Comparison of ENCODE assay signal across 34 cellular contexts in the genomic region with DNA sequence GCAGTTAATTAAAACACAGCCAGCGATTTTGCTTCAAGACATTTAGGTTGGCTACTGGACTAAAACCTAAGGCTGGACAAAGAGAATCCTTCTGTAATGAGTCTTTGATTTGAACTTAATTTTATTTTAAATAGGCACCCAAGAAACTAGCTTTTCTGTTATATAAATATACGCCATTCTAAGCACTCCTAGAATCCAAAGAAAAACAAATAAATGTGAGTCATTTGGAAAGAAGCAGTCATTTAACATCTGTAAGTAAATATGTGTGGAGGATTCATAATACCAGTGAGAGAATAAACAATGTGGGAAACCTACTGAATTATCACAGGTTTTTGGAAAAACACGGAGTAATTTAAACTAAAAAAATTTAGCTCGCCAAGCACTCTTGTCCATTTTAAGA. TPM values are rescaled to one million over a fixed set of nuclear protein-coding genes. Genes with fewer than 3 reads are reported as not detected.
A peak's percentile ranks its signal among the peaks of the same experiment; 100 is the strongest.
DNase-seq lines count a peak whose midpoint lies in the region; ATAC-seq, FAIRE-seq and TF ChIP-seq lines count a peak whose summit lies in the region.
"Had no signal": no experiment of that assay in that cellular context is flagged by ENCODE, and none has a peak within 500 bp of the region (broad histone marks: within the 10 kb centered on the region; RNA-seq: fewer than 3 reads in every experiment).

No MANE protein-coding gene starts in this region.

- H4K20me1 ChIP-seq in astrocyte (ENCODE audit: insufficient read depth, low read length) = no peaks in the 10 kb centered on the region

- no peaks in the 10 kb centered on the region for H3K36me3 ChIP-seq in astrocyte (ENCODE audit: insufficient read depth, low read length)
- H3K36me3 ChIP-seq: BE2C, breast epithelium, heart left ventricle, Peyer's patch, right atrium auricular region, vagina had no signal

- CTCF ChIA-PET in AG04450 (lab: Charles Lee) = interaction anchor here (0.7 to 0.9 kb wide), 2 partner anchors 36 to 95 kb away, joined by 4 to 5 read pairs; no protein-coding TSS in a partner anchor

- H3K9ac ChIP-seq in astrocyte (ENCODE audit: low read length) = no peak overlapping the region
- H3K9ac ChIP-seq: KMS-11, parathyroid adenoma had no signal

- no peaks in the 10 kb centered on the region for H3K79me2 ChIP-seq in astrocyte (ENCODE audit: insufficient read depth, low read length)
- H3K79me2 ChIP-seq: parathyroid adenoma had no signal

- H3K9me3 ChIP-seq in AG04450 (ENCODE audit: control insufficient read depth, insufficient read depth, low read length) (no peaks in the 10 kb centered on the region), astrocyte (ENCODE audit: insufficient read depth, low read depth, low read length) (no peaks in the 10 kb centered on the region)
- H3K9me3 ChIP-seq: BE2C, breast epithelium, heart left ventricle, Peyer's patch, right atrium auricular region, vagina had no signal

- no peak for ATAC-seq in GM18907 (IDR thresholded peaks at IDR 0.05; ENCODE audit: unreplicated experiment)
- no peak for ATAC-seq in stimulated activated naive CD8-positive, alpha-beta T cell treated with anti-CD3 and anti-CD28 coated beads, Interleukin-15, Interleukin-2, amounts not matched to agents 100 U/mL and 50 U/mL, for 24 hours
- ATAC-seq: activated CD4-positive, alpha-beta T cell treated with anti-CD3 and anti-CD28 coated beads for 36 hours; foreskin keratinocyte; heart left ventricle had no signal

- H3K36me3 Mint-ChIP-seq in astrocyte (ENCODE audit: low read depth, unreplicated experiment) = peaks cover 2% of the 10 kb centered on the region
- H3K36me3 Mint-ChIP-seq: CD8-positive, alpha-beta memory T cell had no signal

- peak; percentile 10 for DNase-seq in AG04450 (ENCODE audit: low read depth, low spot score)
- DNase-seq in H4 (ENCODE audit: low spot score) = peak; percentile 69
- DNase-seq in astrocyte (ENCODE audit: low read depth) = peak; percentile 35
- DNase-seq in fibroblast of villous mesenchyme (ENCODE audit: low read depth) = peak; percentile 40
- DNase-seq in posterior vena cava (ENCODE audit: low spot score) = no peak
- no peak for DNase-seq in superior temporal gyrus (ENCODE audit: extremely low spot score)
- no peak for DNase-seq in stimulated activated naive CD8-positive, alpha-beta T cell treated with anti-CD3 and anti-CD28 coated beads, Interleukin-15, Interleukin-2, amounts not matched to agents 100 U/mL and 50 U/mL, for 24 hours
- DNase-seq: activated CD4-positive, alpha-beta T cell treated with anti-CD3 and anti-CD28 coated beads for 36 hours; activated T-cell treated with anti-CD3 and anti-CD28 coated beads for 4 hours; amygdala; BE2C; CD8-positive, alpha-beta memory T cell; DMS153; foreskin keratinocyte; GF-D8; heart left ventricle; NCI-H1436; NCI-H2081 treated with DMSO at 0.1 percent for 48 hours; NCI-H345; Peyer's patch; stimulated activated CD4-positive, alpha-beta T cell treated with anti-CD3 and anti-CD28 coated beads, Interleukin-2, amount 100 ng/mL, for 24 hours; T-helper 9 cell had no signal

- POLR2A ChIA-PET in AG04450 (lab: Yijun Ruan, JAX) = no interaction called here

- H3K4me3 ChIP-seq in AG04450 (ENCODE audit: low read depth, low read length) (no peak overlapping the region), astrocyte (ENCODE audit: insufficient read depth, low read depth, low read length) (no peak overlapping the region), fibroblast of villous mesenchyme (ENCODE audit: low read depth, low read length) (no peak overlapping the region)
- H3K4me3 ChIP-seq: breast epithelium, heart left ventricle, Peyer's patch, right atrium auricular region, vagina had no signal

- H3K4me1 ChIP-seq in astrocyte (ENCODE audit: insufficient read depth, low read length) = peaks cover 7% of the 10 kb centered on the region
- H3K4me1 ChIP-seq: BE2C, breast epithelium, foreskin keratinocyte, parathyroid adenoma had no signal

- H3K27me3 Mint-ChIP-seq in astrocyte (ENCODE audit: low read depth, unreplicated experiment) = peaks cover 11% of the 10 kb centered on the region
- H3K27me3 Mint-ChIP-seq: activated CD4-positive, alpha-beta T cell treated with anti-CD3 and anti-CD28 coated beads for 36 hours; activated naive CD4-positive, alpha-beta T cell treated with anti-CD3 and anti-CD28 coated beads, Interleukin-2, amount 50 U/mL, for 24 hours; stimulated activated naive CD8-positive, alpha-beta T cell treated with anti-CD3 and anti-CD28 coated beads, Interleukin-15, Interleukin-2, amounts not matched to agents 100 ng/mL and 50 ng/mL, for 24 hours had no signal

- no peak for TF ChIP-seq CTCF in AG04450 (IDR thresholded peaks at IDR 0.05; ENCODE audit: low read depth, low read length)
- no peak for TF ChIP-seq CTCF in astrocyte (IDR thresholded peaks at IDR 0.05; ENCODE audit: insufficient read depth, low read depth, low read length)
- no peak for TF ChIP-seq CTCF in fibroblast of villous mesenchyme (IDR thresholded peaks at IDR 0.05; ENCODE audit: insufficient read depth, low read depth, low read length)

- no peaks in the 10 kb centered on the region for H3K4me1 Mint-ChIP-seq in astrocyte (ENCODE audit: low read depth, unreplicated experiment)
- H3K4me1 Mint-ChIP-seq: activated CD4-positive, alpha-beta T cell treated with anti-CD3 and anti-CD28 coated beads for 36 hours; activated naive CD4-positive, alpha-beta T cell treated with anti-CD3 and anti-CD28 coated beads, Interleukin-2, amount 50 U/mL, for 24 hours; CD8-positive, alpha-beta memory T cell had no signal

- peaks cover 11% of the 10 kb centered on the region for H3K27me3 ChIP-seq in AG04450 (ENCODE audit: control insufficient read depth, insufficient read depth, low read length)
- H3K27me3 ChIP-seq in astrocyte (ENCODE audit: insufficient read depth, low read length) = no peaks in the 10 kb centered on the region
- H3K27me3 ChIP-seq: BE2C, breast epithelium, heart left ventricle, Peyer's patch, right atrium auricular region, vagina had no signal

- no peak overlapping the region for H3K27ac Mint-ChIP-seq in astrocyte (ENCODE audit: unreplicated experiment)
- H3K27ac Mint-ChIP-seq: activated CD4-positive, alpha-beta T cell treated with anti-CD3 and anti-CD28 coated beads for 36 hours; activated naive CD4-positive, alpha-beta T cell treated with anti-CD3 and anti-CD28 coated beads, Interleukin-2, amount 50 U/mL, for 24 hours; CD8-positive, alpha-beta memory T cell; stimulated activated naive CD8-positive, alpha-beta T cell treated with anti-CD3 and anti-CD28 coated beads, Interleukin-15, Interleukin-2, amounts not matched to agents 100 ng/mL and 50 ng/mL, for 24 hours had no signal

- no peak for FAIRE-seq in astrocyte (lab: Jason Lieb, UNC)
- FAIRE-seq: A204.1, H1 had no signal

- H3K9me3 Mint-ChIP-seq in astrocyte (ENCODE audit: unreplicated experiment) = no peaks in the 10 kb centered on the region
- H3K9me3 Mint-ChIP-seq: activated naive CD4-positive, alpha-beta T cell treated with anti-CD3 and anti-CD28 coated beads, Interleukin-2, amount 50 U/mL, for 24 hours; CD8-positive, alpha-beta memory T cell; stimulated activated naive CD8-positive, alpha-beta T cell treated with anti-CD3 and anti-CD28 coated beads, Interleukin-15, Interleukin-2, amounts not matched to agents 100 ng/mL and 50 ng/mL, for 24 hours had no signal

- no peak overlapping the region for H2AFZ ChIP-seq in astrocyte (ENCODE audit: low read depth, low read length)
- H2AFZ ChIP-seq: parathyroid adenoma had no signal

- H3K27ac ChIP-seq in AG04450 (ENCODE audit: low read depth, low read length) (no peak overlapping the region), astrocyte (ENCODE audit: low read depth, low read length) (no peak overlapping the region)
- H3K27ac ChIP-seq: breast epithelium, foreskin keratinocyte, heart left ventricle, HL-60, KMS-11, parathyroid adenoma, Peyer's patch, right atrium auricular region, vagina, VCaP had no signal

- intact Hi-C loops in posterior vena cava (cut with DNase I) = no loop called here

- no peak overlapping the region for H3K4me2 ChIP-seq in astrocyte (ENCODE audit: low read length)
- H3K4me2 ChIP-seq: KMS-11 had no signal

- no peak overlapping the region for H3K4me3 Mint-ChIP-seq in astrocyte (ENCODE audit: unreplicated experiment)
- H3K4me3 Mint-ChIP-seq: activated CD4-positive, alpha-beta T cell treated with anti-CD3 and anti-CD28 coated beads for 36 hours; activated naive CD4-positive, alpha-beta T cell treated with anti-CD3 and anti-CD28 coated beads, Interleukin-2, amount 50 U/mL, for 24 hours; CD8-positive, alpha-beta memory T cell; stimulated activated naive CD8-positive, alpha-beta T cell treated with anti-CD3 and anti-CD28 coated beads, Interleukin-15, Interleukin-2, amounts not matched to agents 100 ng/mL and 50 ng/mL, for 24 hours had no signal

RNA-seq across cellular contexts. Expression of a gene that starts 1.2 kb away (rescaled TPM):
- polyA plus RNA-seq in AG04450 (2011; rRNA removed) = 0.37 and 0.45 TPM in 2 replicates
- 0.65 and 0.69 TPM in 2 replicates for polyA minus RNA-seq in AG04450 (2011; rRNA and poly(A)+ RNA removed)
- 0.04 and 0.06 TPM in 2 replicates for total RNA-seq in H4 (2014; rRNA removed; shearing (Covaris generic))
- 0.84 and 0.91 TPM in 2 replicates for total RNA-seq in astrocyte
- under 0.01 and 0.32 TPM in 2 replicates for total RNA-seq in fibroblast of villous mesenchyme
- under 1 TPM; 0.62 to 0.83 TPM for total RNA-seq in posterior vena cava
- polyA plus RNA-seq: CD8-positive, alpha-beta memory T cell had no signal

Comparison
In these comparisons a context has a peak if more than half of its experiments do, and no peak if none do; other contexts are left out.
1. DNase-seq: peak in AG04450 (single experiment), H4 (single experiment), astrocyte (single experiment) and fibroblast of villous mesenchyme (single experiment); none in posterior vena cava (single experiment), superior temporal gyrus (single experiment) and stimulated activated naive CD8-positive, alpha-beta T cell treated with anti-CD3 and anti-CD28 coated beads, Interleukin-15, Interleukin-2, amounts not matched to agents 100 U/mL and 50 U/mL, for 24 hours (single experiment).